22 cellular contexts compared by ENCODE assay signal in the genomic region with DNA sequence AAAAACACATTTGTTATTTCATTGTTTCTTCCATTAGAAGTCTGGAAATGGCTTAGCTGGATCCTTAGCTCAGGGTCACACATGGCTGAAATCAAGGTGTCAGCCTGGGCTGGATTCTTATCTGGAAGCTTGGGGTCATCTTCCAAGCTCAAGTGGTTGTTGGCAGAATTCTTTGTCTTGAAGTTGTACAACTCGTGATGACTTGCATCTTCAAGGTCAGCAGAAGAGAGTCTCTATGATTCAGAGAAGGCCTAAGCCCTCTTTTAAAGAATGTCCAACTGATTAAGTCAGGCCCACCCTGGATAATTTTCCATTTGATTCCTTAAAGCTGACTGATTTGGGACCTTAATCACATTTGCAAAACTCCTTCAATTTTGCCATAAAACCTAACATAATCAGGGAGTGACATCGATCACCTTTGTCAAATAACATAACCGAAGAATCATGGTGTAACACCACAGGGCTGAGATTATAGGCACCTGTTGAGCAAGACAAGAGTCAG. TPM values are rescaled to one million over a fixed set of nuclear protein-coding genes. Genes with fewer than 3 reads are reported as not detected.
DNase-seq lines count a peak whose midpoint lies in the region; ATAC-seq and FAIRE-seq lines count a peak whose summit lies in the region.
"Had no signal": no experiment of that assay in that cellular context is flagged by ENCODE, and none has a peak within 500 bp of the region (broad histone marks: within the 10 kb centered on the region; RNA-seq: fewer than 3 reads in every experiment).

No MANE protein-coding gene starts in this region.

- intact Hi-C loops in naive thymus-derived CD4-positive, alpha-beta T cell (cut with micrococcal nuclease) = no loop called here

- no peaks in the 10 kb centered on the region for H3K9me3 Mint-ChIP-seq in T-helper 1 cell treated with Interleukin-12 subunit alpha and Interleukin-12 subunit beta and Interleukin-4 antibody, amounts not matched to agents 30 μg/mL and 1 μg/mL, for 36 hours
- no peaks in the 10 kb centered on the region for H3K9me3 Mint-ChIP-seq in activated naive CD8-positive, alpha-beta T cell (ENCODE audit: low read depth)
- H3K9me3 Mint-ChIP-seq in naive thymus-derived CD4-positive, alpha-beta T cell = peaks cover 0 to 3% (median 0%) of the 10 kb centered on the region in 11 donors

- POLR2A ChIA-PET in naive thymus-derived CD4-positive, alpha-beta T cell (lab: Charles Lee) = interaction anchor here (1.4 to 29.2 kb wide), 8 partner anchors 9 to 90 kb away, joined by 3 to 873 read pairs (median 8); a partner anchor contains a TSS

- no peak overlapping the region for H3K4me3 ChIP-seq in naive thymus-derived CD4-positive, alpha-beta T cell (ENCODE audit: low read length)
- H3K4me3 ChIP-seq: adrenal gland, heart left ventricle, MG63, transverse colon had no signal

- no peak overlapping the region for H3K4me3 Mint-ChIP-seq in T-helper 1 cell treated with Interleukin-12 subunit alpha and Interleukin-12 subunit beta and Interleukin-4 antibody, amounts not matched to agents 30 μg/mL and 1 μg/mL, for 36 hours
- H3K4me3 Mint-ChIP-seq in activated naive CD8-positive, alpha-beta T cell = no peak overlapping the region
- peak overlapping the region in 5 of 10 donors; percentile 11 to 60 (median 27) for H3K4me3 Mint-ChIP-seq in naive thymus-derived CD4-positive, alpha-beta T cell
- H3K4me3 Mint-ChIP-seq: nephron had no signal

- H3K4me1 ChIP-seq in naive thymus-derived CD4-positive, alpha-beta T cell (ENCODE audit: control insufficient read depth in 2 of 2, insufficient read depth in 2 of 2, low read length in 2 of 2) = peaks cover 50 to 71% of the 10 kb centered on the region in 2 donors

- no peak for DNase-seq in T-helper 1 cell
- no peak for DNase-seq in GM18507 (ENCODE audit: extremely low spot score, insufficient read length, low read depth)
- no peak for DNase-seq in naive thymus-derived CD4-positive, alpha-beta T cell
- DNase-seq in NCI-H1417 (lab: John Stamatoyannopoulos, UW) = no peak
- no peak for DNase-seq in SHP77 (lab: John Stamatoyannopoulos, UW)
- DNase-seq: activated CD4-positive, CD25-positive, alpha-beta regulatory T cell; activated CD8-positive, alpha-beta memory T cell treated with anti-CD3 and anti-CD28 coated beads, Interleukin-2, amount 50 U/mL, for 48 hours; adrenal gland; central memory CD4-positive, alpha-beta T cell; EL; heart left ventricle; MG63; NCI-H1930; NCI-H446; stimulated activated CD4-positive, alpha-beta T cell treated with anti-CD3 and anti-CD28 coated beads, Interleukin-4, amount 100 ng/mL, for 1 hour; transverse colon had no signal

- H3K27ac ChIP-seq in naive thymus-derived CD4-positive, alpha-beta T cell (ENCODE audit: low read depth, low read length) = peak overlapping the region; percentile 77

- H3K9me3 ChIP-seq in naive thymus-derived CD4-positive, alpha-beta T cell (ENCODE audit: control insufficient read depth in 2 of 3, low read length in 3 of 3) = no peaks in the 10 kb centered on the region
- H3K9me3 ChIP-seq: adrenal gland, heart left ventricle, MG63, transverse colon had no signal

- peak; percentile 38 for FAIRE-seq in GM18507 (lab: Jason Lieb, UNC)
- FAIRE-seq: A204.1 had no signal

- H3K27me3 ChIP-seq in naive thymus-derived CD4-positive, alpha-beta T cell (ENCODE audit: control insufficient read depth in 2 of 2, insufficient read depth in 2 of 2, low read length in 2 of 2) = no peaks in the 10 kb centered on the region
- H3K27me3 ChIP-seq: adrenal gland, MG63, transverse colon had no signal

- H3K4me1 Mint-ChIP-seq in T-helper 1 cell treated with Interleukin-12 subunit alpha and Interleukin-12 subunit beta and Interleukin-4 antibody, amounts not matched to agents 30 μg/mL and 1 μg/mL, for 36 hours (ENCODE audit: low read depth) = peaks cover 48% of the 10 kb centered on the region
- peaks cover 67% of the 10 kb centered on the region for H3K4me1 Mint-ChIP-seq in activated naive CD8-positive, alpha-beta T cell (ENCODE audit: low read depth)
- H3K4me1 Mint-ChIP-seq in naive thymus-derived CD4-positive, alpha-beta T cell = peaks cover 18 to 92% (median 72%) of the 10 kb centered on the region in 7 donors

- ATAC-seq in naive thymus-derived CD4-positive, alpha-beta T cell = no peak
- ATAC-seq in HG03469 (IDR thresholded peaks at IDR 0.05; ENCODE audit: unreplicated experiment) = no peak
- ATAC-seq: heart left ventricle had no signal

- H3K36me3 ChIP-seq in naive thymus-derived CD4-positive, alpha-beta T cell (ENCODE audit: control insufficient read depth in 2 of 3, insufficient read depth in 3 of 3, low read length in 3 of 3) = no peaks in the 10 kb centered on the region
- H3K36me3 ChIP-seq: adrenal gland, heart left ventricle, MG63, transverse colon had no signal

- H3K27me3 Mint-ChIP-seq in T-helper 1 cell treated with Interleukin-12 subunit alpha and Interleukin-12 subunit beta and Interleukin-4 antibody, amounts not matched to agents 30 μg/mL and 1 μg/mL, for 36 hours (ENCODE audit: low read depth) = no peaks in the 10 kb centered on the region
- no peaks in the 10 kb centered on the region for H3K27me3 Mint-ChIP-seq in activated naive CD8-positive, alpha-beta T cell
- no peaks in the 10 kb centered on the region for H3K27me3 Mint-ChIP-seq in naive thymus-derived CD4-positive, alpha-beta T cell

- H3K27ac Mint-ChIP-seq in T-helper 1 cell treated with Interleukin-12 subunit alpha and Interleukin-12 subunit beta and Interleukin-4 antibody, amounts not matched to agents 30 μg/mL and 1 μg/mL, for 36 hours = peak overlapping the region; percentile 88
- H3K27ac Mint-ChIP-seq in activated naive CD8-positive, alpha-beta T cell = peak overlapping the region; percentile 93
- H3K27ac Mint-ChIP-seq in naive thymus-derived CD4-positive, alpha-beta T cell = peak overlapping the region; percentile 83 to 98 (median 91)

- H3K36me3 Mint-ChIP-seq in T-helper 1 cell treated with Interleukin-12 subunit alpha and Interleukin-12 subunit beta and Interleukin-4 antibody, amounts not matched to agents 30 μg/mL and 1 μg/mL, for 36 hours (ENCODE audit: low read depth) = peaks cover 4% of the 10 kb centered on the region
- H3K36me3 Mint-ChIP-seq in activated naive CD8-positive, alpha-beta T cell = no peaks in the 10 kb centered on the region
- H3K36me3 Mint-ChIP-seq in naive thymus-derived CD4-positive, alpha-beta T cell = peaks cover 0 to 4% (median 0%) of the 10 kb centered on the region in 5 donors

- CTCF ChIA-PET in naive thymus-derived CD4-positive, alpha-beta T cell (lab: Charles Lee) = interaction anchor here (0.8 to 1.8 kb wide), 3 partner anchors 21 to 96 kb away, joined by 3 to 4 read pairs (median 3); no protein-coding TSS in a partner anchor

RNA-seq across cellular contexts. Expression of a gene that starts 22.1 kb away (rescaled TPM):
- over 10,000 TPM in 1 of 5 experiments, 1,000 to 10,000 TPM in 4; 3,911 to 13,454 (median 4,935) TPM for total RNA-seq in naive thymus-derived CD4-positive, alpha-beta T cell
- over 10,000 TPM; 26,512 to 30,787 TPM for polyA plus RNA-seq in naive thymus-derived CD4-positive, alpha-beta T cell

RNA-seq across cellular contexts. Expression of a gene that starts 47.4 kb away (rescaled TPM):
- under 1 TPM in 2 of 5 experiments, not detected in 3; 0.16 to 0.19 TPM for total RNA-seq in naive thymus-derived CD4-positive, alpha-beta T cell
- polyA plus RNA-seq in naive thymus-derived CD4-positive, alpha-beta T cell = not detected
- total RNA-seq: lung microvascular endothelial cell had no signal
- polyA plus RNA-seq: heart left ventricle had no signal
